In the genomic region with DNA sequence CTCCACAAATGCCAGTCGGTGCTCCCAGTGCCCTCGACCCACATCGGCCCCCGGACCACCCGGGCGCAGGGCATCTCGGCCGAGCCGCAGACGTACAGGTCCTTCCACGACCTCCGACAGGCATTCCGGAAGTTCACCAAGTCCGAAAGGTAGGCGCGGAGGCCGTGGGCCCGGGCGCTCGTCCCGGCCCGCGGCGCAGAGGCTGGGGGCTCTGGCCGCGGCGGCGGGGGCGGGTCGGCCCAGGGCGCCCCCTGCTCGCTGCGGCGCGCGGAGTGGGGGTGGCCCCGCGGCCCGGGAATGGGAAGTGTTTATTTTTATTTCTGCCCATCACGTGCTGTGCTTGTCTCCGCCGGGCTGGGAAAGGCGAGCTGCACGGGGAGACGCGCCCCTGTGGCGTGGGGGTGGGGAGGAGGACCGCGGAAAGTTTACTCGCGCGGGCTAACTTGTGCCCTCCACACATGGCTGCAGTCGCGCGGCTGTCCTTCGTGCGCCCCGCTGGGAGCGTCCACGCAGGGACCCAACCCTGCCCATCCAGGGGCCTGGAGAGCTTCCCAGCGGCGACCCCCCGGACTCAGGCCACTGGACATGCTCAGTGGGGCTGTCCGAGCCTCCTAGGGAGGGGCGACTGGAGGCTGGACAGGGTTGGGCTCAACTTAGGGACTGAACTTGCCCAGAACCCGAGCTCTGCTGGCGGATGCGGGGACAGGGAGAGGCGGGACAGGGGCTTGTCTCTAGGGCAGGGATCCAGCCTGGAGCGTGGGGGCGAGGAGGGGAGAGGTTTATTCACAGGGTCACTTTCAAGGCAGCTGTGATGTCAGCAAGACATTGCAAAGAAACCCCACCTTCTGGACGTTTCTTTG, we compare ENCODE assay signal across 8 cellular contexts.
DNase-seq lines count a peak whose midpoint lies in the region; ATAC-seq and FAIRE-seq lines count a peak whose summit lies in the region.

No MANE protein-coding gene starts in this region.

- no peak overlapping the region for H3K4ac ChIP-seq in mesendoderm (ENCODE audit: low read depth, low read length)

- no peaks in the 10 kb centered on the region for H3K9me3 ChIP-seq in duodenal mucosa (ENCODE audit: control insufficient read depth in 1 of 2, low read length in 2 of 2)

- no peak for ATAC-seq in activated CD4-positive, CD25-positive, alpha-beta regulatory T cell treated with anti-CD3 and anti-CD28 coated beads, Interleukin-2, amount 50 U/mL, for 24 hours

- H3K4me1 ChIP-seq in duodenal mucosa (ENCODE audit: control insufficient read depth in 1 of 2, insufficient read depth in 2 of 2, low read length in 2 of 2) (peaks cover 3 to 21% of the 10 kb centered on the region in 2 donors), mesendoderm (ENCODE audit: control insufficient read depth, low read depth, low read length) (no peaks in the 10 kb centered on the region)

- H3K23ac ChIP-seq in mesendoderm (ENCODE audit: low read length): peak overlapping the region; percentile 16

- FAIRE-seq in urothelium cell line (lab: Jason Lieb, UNC) (no peak), RCC 7860 (lab: Jason Lieb, UNC) (no peak)

- DNase-seq in 8988T (peak; percentile 43), LHCN-M2 (ENCODE audit: low read depth) (peak; percentile 31), mesendoderm (peak; percentile 44), urothelium cell line (ENCODE audit: low spot score) (peak; percentile 47), RCC 7860 (ENCODE audit: low spot score) (no peak), NCI-H510A (lab: John Stamatoyannopoulos, UW) (no peak)

- peak overlapping the region; percentile 41 to 64 for H3K9ac ChIP-seq in duodenal mucosa (ENCODE audit: low read depth in 1 of 2, low read length in 2 of 2)
- H3K9ac ChIP-seq in mesendoderm (ENCODE audit: low read length): peak overlapping the region; percentile 51

- H3K27me3 ChIP-seq in duodenal mucosa (ENCODE audit: control insufficient read depth in 1 of 2, insufficient read depth in 2 of 2, low read length in 2 of 2) (peaks cover 0 to 12% of the 10 kb centered on the region in 2 donors), mesendoderm (ENCODE audit: insufficient read depth, low read length, poor library complexity) (peaks cover 7% of the 10 kb centered on the region)

- H3K79me2 ChIP-seq in mesendoderm (ENCODE audit: control insufficient read depth, insufficient read depth, low read length): no peaks in the 10 kb centered on the region

- H3K79me1 ChIP-seq in mesendoderm (ENCODE audit: low read length): no peaks in the 10 kb centered on the region

- WGBS in mesendoderm (ENCODE audit: extremely low coverage, insufficient coverage, low lambda C conversion rate): no CpG with 5 or more reads among the region's 72 CpGs

- no peak overlapping the region for H3K18ac ChIP-seq in mesendoderm (ENCODE audit: low read length)

- no peak overlapping the region for H2AK5ac ChIP-seq in mesendoderm (ENCODE audit: low read length)

- peak overlapping the region; percentile 37 for H3K27ac ChIP-seq in duodenal mucosa (ENCODE audit: low read depth, low read length)
- no peak overlapping the region for H3K27ac ChIP-seq in mesendoderm (ENCODE audit: low read depth, low read length)

- H3K36me3 ChIP-seq in duodenal mucosa (ENCODE audit: control insufficient read depth in 1 of 2, insufficient read depth in 2 of 2, low read length in 2 of 2): no peaks in the 10 kb centered on the region
- H3K36me3 ChIP-seq in mesendoderm (ENCODE audit: control insufficient read depth, insufficient read depth, low read length): no peaks in the 10 kb centered on the region

- H2BK15ac ChIP-seq in mesendoderm (replicated peaks; ENCODE audit: low read depth): no peak overlapping the region

- H2BK120ac ChIP-seq in mesendoderm (ENCODE audit: low read depth, low read length): no peak overlapping the region

- H3K4me2 ChIP-seq in mesendoderm (ENCODE audit: low read length): peak overlapping the region; percentile 81

- H3K4me3 ChIP-seq in duodenal mucosa (ENCODE audit: low read depth in 1 of 2, low read length in 2 of 2) (peak overlapping the region; percentile 71 to 81), mesendoderm (ENCODE audit: low read length) (peak overlapping the region; percentile 49)

- H2BK5ac ChIP-seq in mesendoderm (ENCODE audit: low read length): no peak overlapping the region

- peak overlapping the region; percentile 74 for H3K56ac ChIP-seq in mesendoderm (ENCODE audit: low read length)

- no peak overlapping the region for H4K8ac ChIP-seq in mesendoderm (ENCODE audit: low read depth, low read length)

- no peak overlapping the region for H4K5ac ChIP-seq in mesendoderm (ENCODE audit: low read length)

Comparison
In these comparisons a context has a peak if more than half of its experiments do, and no peak if none do; other contexts are left out.
1. DNase-seq: peak in 8988T (single experiment), LHCN-M2 (single experiment), mesendoderm (single experiment) and urothelium cell line (single experiment); none in RCC 7860 (single experiment) and NCI-H510A (single experiment).